In genomic region chr1:165235777-165236285, GRCh38 we compare ENCODE assay signal across 10 cellular contexts.
DNase-seq lines count a peak whose midpoint lies in the region; ATAC-seq and TF ChIP-seq lines count a peak whose summit lies in the region.
"Had no signal": no experiment of that assay in that cellular context is flagged by ENCODE, and none has a peak within 500 bp of the region (broad histone marks: within the 10 kb centered on the region; RNA-seq: fewer than 3 reads in every experiment).

No MANE protein-coding gene starts in this region.

- no peaks in the 10 kb centered on the region for H3K36me3 ChIP-seq in left ventricle myocardium inferior
- H3K36me3 ChIP-seq in effector memory CD4-positive, alpha-beta T cell (ENCODE audit: control insufficient read depth, insufficient read depth, low read length) = no peaks in the 10 kb centered on the region

- H3K9me3 ChIP-seq in left ventricle myocardium inferior (replicated peaks) = no peaks in the 10 kb centered on the region
- H3K9me3 ChIP-seq in effector memory CD4-positive, alpha-beta T cell (ENCODE audit: control insufficient read depth, low read length) = no peaks in the 10 kb centered on the region

- no peak overlapping the region for H3K27ac ChIP-seq in left ventricle myocardium inferior (replicated peaks)
- no peak overlapping the region for H3K27ac ChIP-seq in effector memory CD4-positive, alpha-beta T cell (ENCODE audit: insufficient read depth, low read length, poor library complexity, severe bottlenecking)

- no peak for TF ChIP-seq CTCF in GM13977 (IDR thresholded peaks at IDR 0.05; ENCODE audit: extremely low read depth, insufficient read depth, missing control alignments)
- no peak for TF ChIP-seq CTCF in left ventricle myocardium inferior (IDR thresholded peaks at IDR 0.05; ENCODE audit: borderline replicate concordance)

- peaks cover 14% of the 10 kb centered on the region for H3K4me1 ChIP-seq in left ventricle myocardium inferior
- H3K4me1 ChIP-seq in effector memory CD4-positive, alpha-beta T cell (ENCODE audit: control insufficient read depth, insufficient read depth, low read length, poor library complexity, severe bottlenecking) = no peaks in the 10 kb centered on the region

- peak overlapping the region; percentile 60 for H3K4me3 ChIP-seq in left ventricle myocardium inferior
- no peak overlapping the region for H3K4me3 ChIP-seq in effector memory CD4-positive, alpha-beta T cell (ENCODE audit: insufficient read depth, low read depth, low read length, poor library complexity, severe bottlenecking)
- H3K4me3 ChIP-seq: GM12878 had no signal

- DNase-seq in GM13977 (ENCODE audit: low spot score) (peak; percentile 44), NCI-H524 (lab: John Stamatoyannopoulos, UW) (peak; percentile 88 to 90), left ventricle myocardium inferior (no peak), retina (peak; percentile 89), RKO (ENCODE audit: low spot score) (no peak)
- no peak for DNase-seq in effector memory CD4-positive, alpha-beta T cell
- DNase-seq: NCI-H187 had no signal

- intact Hi-C loops in left ventricle myocardium inferior (cut with micrococcal nuclease) = no loop called here

- in situ Hi-C loops in GM13977 (cut with MboI; ENCODE audit: low pct_unique_long_range_greater_than_20kb, low sequenced_read_pairs, unreplicated experiment) = no loop called here

- ATAC-seq in HG03354 (IDR thresholded peaks at IDR 0.05; ENCODE audit: poor library complexity, severe bottlenecking, unreplicated experiment) (no peak), HG02798 (IDR thresholded peaks at IDR 0.05; ENCODE audit: poor library complexity, unreplicated experiment) (no peak)
- ATAC-seq: GM12878 had no signal

- peaks cover 72% of the 10 kb centered on the region for H3K27me3 ChIP-seq in left ventricle myocardium inferior (ENCODE audit: low read depth)
- H3K27me3 ChIP-seq in effector memory CD4-positive, alpha-beta T cell (replicated peaks; ENCODE audit: control insufficient read depth, insufficient read depth, low read length, poor library complexity, severe bottlenecking) = peaks cover 4% of the 10 kb centered on the region

Comparison
In these comparisons a context has a peak if more than half of its experiments do, and no peak if none do; other contexts are left out.
1. DNase-seq: peak in GM13977 (single experiment), NCI-H524 (2 of 2) and retina (single experiment); none in left ventricle myocardium inferior (single experiment), effector memory CD4-positive, alpha-beta T cell (0 of 3) and RKO (single experiment).